19 cellular contexts compared by ENCODE assay signal in the genomic region with DNA sequence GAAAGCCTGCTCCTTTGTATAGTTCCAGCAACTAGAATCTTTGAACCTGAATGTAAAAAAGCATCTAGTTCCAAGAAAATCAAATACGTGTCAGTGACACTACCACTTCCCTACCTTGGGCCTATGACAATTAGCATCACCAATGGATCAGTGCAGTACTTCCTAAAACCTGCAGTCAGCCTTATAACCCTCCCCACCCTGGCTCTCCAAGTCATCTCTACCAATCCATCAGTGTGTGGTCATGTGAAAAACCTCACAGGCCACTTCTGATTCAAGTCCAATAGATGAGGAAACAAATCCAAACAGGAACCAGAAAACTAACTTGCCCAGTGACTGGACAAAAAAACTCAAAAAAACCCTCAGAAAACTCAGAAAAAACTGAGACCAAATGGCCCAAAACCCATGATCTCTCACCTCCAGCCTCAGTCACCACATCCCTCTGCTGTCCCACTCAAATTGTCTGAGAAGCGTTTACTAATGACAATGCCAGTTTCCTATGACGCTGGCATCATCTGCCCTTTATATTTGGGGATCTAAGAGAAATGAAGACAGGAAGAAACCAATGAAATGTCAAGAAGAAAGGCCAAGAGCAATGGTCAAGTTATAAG. TPM values are rescaled to one million over a fixed set of nuclear protein-coding genes. Genes with fewer than 3 reads are reported as not detected.
DNase-seq lines count a peak whose midpoint lies in the region; ATAC-seq and TF ChIP-seq lines count a peak whose summit lies in the region.
"Had no signal": no experiment of that assay in that cellular context is flagged by ENCODE, and none has a peak within 500 bp of the region (broad histone marks: within the 10 kb centered on the region; RNA-seq: fewer than 3 reads in every experiment).

No MANE protein-coding gene starts in this region.

- DNase-seq in NB4 (ENCODE audit: low read depth) = peak; percentile 39
- DNase-seq in T-helper 17 cell = no peak
- peak; percentile 5 for DNase-seq in islet precursor cell
- DNase-seq in type B pancreatic cell (ENCODE audit: extremely low spot score, unreplicated experiment) = no peak
- no peak for DNase-seq in effector CD4-positive, alpha-beta T cell
- no peak for DNase-seq in pons (ENCODE audit: low spot score)
- no peak for DNase-seq in UCSD-AML1 (lab: John Stamatoyannopoulos, UW; ENCODE audit: unreplicated experiment)
- DNase-seq: activated CD4-positive, alpha-beta T cell treated with anti-CD3 and anti-CD28 coated beads, Interleukin-2, amount 50 U/mL, for 1 hour; activated CD8-positive, alpha-beta memory T cell treated with anti-CD3 and anti-CD28 coated beads, Interleukin-2, amount 50 U/mL, for 48 hours; activated naive CD4-positive, alpha-beta T cell treated with Interleukin-2 at 50 U/mL for 16 hours; BE2C; foreskin melanocyte; left ventricle myocardium superior; nucleus accumbens; SK-N-SH had no signal

- TF ChIP-seq POLR2A in NB4 (IDR thresholded peaks at IDR 0.05; ENCODE audit: extremely low read depth, insufficient read length) = no peak

- H3K36me3 Mint-ChIP-seq in T-helper 17 cell (ENCODE audit: low read depth) (peaks cover 2% of the 10 kb centered on the region), type B pancreatic cell (no peaks in the 10 kb centered on the region)

- no peak overlapping the region for H3K4me3 ChIP-seq in NB4 (ENCODE audit: low read depth, low read length)
- H3K4me3 ChIP-seq: ascending aorta, HAP-1, right atrium auricular region, vagina had no signal

- H3K4me3 Mint-ChIP-seq in T-helper 17 cell = no peak overlapping the region
- no peak overlapping the region for H3K4me3 Mint-ChIP-seq in type B pancreatic cell

- H3K27me3 Mint-ChIP-seq in T-helper 17 cell (no peaks in the 10 kb centered on the region), type B pancreatic cell (no peaks in the 10 kb centered on the region)

- H3K27ac Mint-ChIP-seq in T-helper 17 cell (no peak overlapping the region), type B pancreatic cell (peak overlapping the region; percentile 43)

- H3K9me3 ChIP-seq in T-helper 17 cell (ENCODE audit: control insufficient read depth, low read length, poor library complexity, severe bottlenecking) = no peaks in the 10 kb centered on the region
- H3K9me3 ChIP-seq: ascending aorta, BE2C, HAP-1, right atrium auricular region, SK-N-SH, vagina had no signal

- H3K4me1 Mint-ChIP-seq in T-helper 17 cell (peaks cover 2% of the 10 kb centered on the region), type B pancreatic cell (ENCODE audit: unreplicated experiment) (peaks cover 24% of the 10 kb centered on the region)

- peak; percentile 35 for ATAC-seq in T-helper 17 cell
- ATAC-seq: left ventricle myocardium superior had no signal

- H3K9me3 Mint-ChIP-seq in type B pancreatic cell = no peaks in the 10 kb centered on the region

- TF ChIP-seq CTCF in NB4 (IDR thresholded peaks at IDR 0.05; ENCODE audit: low read depth, low read length) = no peak
- TF ChIP-seq CTCF in type B pancreatic cell (conservative IDR thresholded peaks at IDR 0.05) = no peak

RNA-seq across cellular contexts. Expression of a gene that starts 43.3 kb away (rescaled TPM):
- total RNA-seq in T-helper 17 cell (1 to 10 TPM; 1.9 to 3.8 TPM), type B pancreatic cell (ENCODE audit: low replicate concordance) (6.8 and 21.0 TPM in 2 replicates)

Comparison
In these comparisons a context has a peak if more than half of its experiments do, and no peak if none do; other contexts are left out.
1. DNase-seq: peak in NB4 (single experiment) and islet precursor cell (single experiment); none in T-helper 17 cell (0 of 3), type B pancreatic cell (single experiment), effector CD4-positive, alpha-beta T cell (single experiment), pons (single experiment) and UCSD-AML1 (single experiment).